ENCODE assay signal across 8 cellular contexts in genomic region chr3:142595581-142595950, GRCh38. TPM values are rescaled to one million over a fixed set of nuclear protein-coding genes. Genes with fewer than 3 reads are reported as not detected.
DNase-seq lines count a peak whose midpoint lies in the region; ATAC-seq and TF ChIP-seq lines count a peak whose summit lies in the region.

No MANE protein-coding gene starts in this region.

- H3K36me3 ChIP-seq in adipocyte (ENCODE audit: control insufficient read depth, insufficient read depth, low read length, severe bottlenecking) (no peaks in the 10 kb centered on the region), smooth muscle cell (ENCODE audit: low read depth) (no peaks in the 10 kb centered on the region)

- TF ChIP-seq CTCF in smooth muscle cell (IDR thresholded peaks at IDR 0.05; ENCODE audit: borderline replicate concordance, insufficient read depth, poor library complexity, severe bottlenecking) (no peak), GM10248 (IDR thresholded peaks at IDR 0.05; ENCODE audit: control extremely low read depth, extremely low read depth, low read depth, missing control alignments) (no peak)

- H3K4me1 ChIP-seq in adipocyte (ENCODE audit: control insufficient read depth, insufficient read depth, low read length) = peaks cover 8% of the 10 kb centered on the region
- H3K4me1 ChIP-seq in smooth muscle cell (ENCODE audit: low read depth) = peaks cover 11% of the 10 kb centered on the region

- ATAC-seq in activated CD4-positive, CD25-positive, alpha-beta regulatory T cell treated with anti-CD3 and anti-CD28 coated beads, Interleukin-2, amount 50 U/mL, for 24 hours = no peak
- no peak for ATAC-seq in HG03521 (IDR thresholded peaks at IDR 0.05; ENCODE audit: unreplicated experiment)

- peaks cover 2% of the 10 kb centered on the region for H3F3A ChIP-seq in smooth muscle cell (ENCODE audit: low read depth)

- CTCF ChIA-PET in GM10248 (lab: Yijun Ruan, JAX) = no interaction called here

- DNase-seq in AML-193 (lab: John Stamatoyannopoulos, UW) (peak; percentile 26 to 34), HS-5 (ENCODE audit: low read depth) (peak; percentile 59), adipocyte (ENCODE audit: low read depth) (peak; percentile 71), smooth muscle cell (lab: John Stamatoyannopoulos, UW; ENCODE audit: unreplicated experiment) (no peak), GM10248 (ENCODE audit: extremely low spot score) (no peak)

- H3K9me3 ChIP-seq in adipocyte (ENCODE audit: control insufficient read depth, low read length) (no peaks in the 10 kb centered on the region), iPS-18c (ENCODE audit: control insufficient read depth, insufficient read depth, low read length) (peaks cover 2% of the 10 kb centered on the region), smooth muscle cell (replicated peaks; ENCODE audit: low read depth) (no peaks in the 10 kb centered on the region)

- H2AFZ ChIP-seq in smooth muscle cell (ENCODE audit: low read depth) = peak overlapping the region; percentile 92

- no peaks in the 10 kb centered on the region for H3K79me2 ChIP-seq in smooth muscle cell (ENCODE audit: low read depth)

- H3K27ac ChIP-seq in smooth muscle cell (ENCODE audit: low read depth) = peak overlapping the region; percentile 48

- H3K27me3 ChIP-seq in adipocyte (replicated peaks; ENCODE audit: control insufficient read depth, insufficient read depth, low read length) (no peaks in the 10 kb centered on the region), smooth muscle cell (ENCODE audit: low read depth) (peaks cover 5% of the 10 kb centered on the region)

- no peaks in the 10 kb centered on the region for H4K20me1 ChIP-seq in smooth muscle cell (ENCODE audit: low read depth)

- peak overlapping the region; percentile 45 for H3K9ac ChIP-seq in adipocyte (ENCODE audit: low read length)
- peak overlapping the region; percentile 49 for H3K9ac ChIP-seq in smooth muscle cell (ENCODE audit: low read depth)

- 8% methylated on average over 7 of the region's 7 CpGs for WGBS in smooth muscle cell (ENCODE audit: low lambda C conversion rate)

- H3K4me2 ChIP-seq in smooth muscle cell = peak overlapping the region; percentile 90

- H3K4me3 ChIP-seq in adipocyte (ENCODE audit: low read length) (peak overlapping the region; percentile 92), iPS-18c (ENCODE audit: insufficient read depth, low read depth, low read length) (peak overlapping the region; percentile 71; the same call in 1 of the 2 replicates), smooth muscle cell (peak overlapping the region; percentile 61)

- POLR2A ChIA-PET in GM10248 (lab: Yijun Ruan, JAX) = no interaction called here

RNA-seq across cellular contexts. Expression of gene PLS1, which starts 0.6 kb away (rescaled TPM):
- 3.1 and 3.6 TPM in 2 replicates for total RNA-seq in smooth muscle cell
- polyA plus RNA-seq in smooth muscle cell = 1.6 and 1.9 TPM in 2 replicates

RNA-seq across cellular contexts. Expression of gene ATR, which starts 17.0 kb away (rescaled TPM):
- total RNA-seq in smooth muscle cell = 22.5 and 35.5 TPM in 2 replicates
- polyA plus RNA-seq in smooth muscle cell = 8.8 and 9.4 TPM in 2 replicates

Comparison
In these comparisons a context has a peak if more than half of its experiments do, and no peak if none do; other contexts are left out.
1. DNase-seq: peak in AML-193 (2 of 2), HS-5 (single experiment) and adipocyte (single experiment); none in smooth muscle cell (single experiment) and GM10248 (single experiment).
2. Peak in every context shown above with its lines, with median percentiles within 50 percentile points of each other: H3K4me3 ChIP-seq.